In the genomic region with DNA sequence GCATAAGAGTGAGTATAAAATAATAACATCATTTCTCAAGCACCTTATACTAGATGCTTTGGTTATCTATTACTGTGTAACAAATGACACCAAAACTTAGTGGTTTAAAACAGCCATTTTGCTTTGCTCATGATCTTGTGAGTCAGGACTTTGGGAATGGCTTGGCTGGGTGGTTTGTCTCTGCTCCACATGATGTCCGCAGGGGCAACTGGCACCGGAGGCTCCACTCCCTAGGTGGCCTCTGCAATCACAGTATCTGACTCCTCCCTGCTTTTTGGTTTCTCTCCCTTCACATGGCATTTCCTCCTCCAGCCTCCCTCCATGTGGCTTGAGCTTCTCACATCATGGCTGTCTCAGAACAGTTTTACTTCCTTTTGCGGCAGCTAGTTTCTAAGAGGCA, we compare ENCODE assay signal across 1 cellular context.
TF ChIP-seq lines count a peak whose summit lies in the region.

No MANE protein-coding gene starts in this region.

TF ChIP-seq in GM23338, 12 proteins besides CTCF, POLR2A, EP300 and RAD21:
- TF ChIP-seq NANOG (IDR thresholded peaks at IDR 0.05; ENCODE audit: borderline replicate concordance) (no peak), REST (IDR thresholded peaks at IDR 0.05; ENCODE audit: unreplicated experiment) (no peak), JUNB (IDR thresholded peaks at IDR 0.05; ENCODE audit: unreplicated experiment) (no peak), ETS1 (IDR thresholded peaks at IDR 0.05) (no peak), EZH2phosphoT487 (IDR thresholded peaks at IDR 0.05; ENCODE audit: unreplicated experiment) (no peak), EZH2 (IDR thresholded peaks at IDR 0.05; ENCODE audit: low read depth, unreplicated experiment) (no peak), CREB1 (CRISPR knock-in tag; IDR thresholded peaks at IDR 0.05; ENCODE audit: low read depth) (no peak)
